In genomic region chr18:54150226-54150625, GRCh38 we compare ENCODE assay signal across 2 cellular contexts.
TF ChIP-seq lines count a peak whose summit lies in the region.

No MANE protein-coding gene starts in this region.

TF ChIP-seq in A549, 52 proteins besides CTCF, POLR2A, EP300 and RAD21 (continued from another document):
- TF ChIP-seq ATOH8 (CRISPR knock-in tag; IDR thresholded peaks at IDR 0.05; ENCODE audit: low read depth) (no peak), MAFK (IDR thresholded peaks at IDR 0.05; ENCODE audit: partially characterized antibody) (no peak), EHMT2 (IDR thresholded peaks at IDR 0.05; ENCODE audit: low read depth) (no peak), HEYL (CRISPR knock-in tag; IDR thresholded peaks at IDR 0.05) (no peak), RNF2 (IDR thresholded peaks at IDR 0.05; ENCODE audit: borderline replicate concordance, low read depth) (no peak), FOSB (CRISPR knock-in tag; IDR thresholded peaks at IDR 0.05) (no peak), TP53 (CRISPR knock-in tag; IDR thresholded peaks at IDR 0.05) (no peak), PHF8 (IDR thresholded peaks at IDR 0.05; ENCODE audit: borderline replicate concordance, low read depth) (no peak), USF2 (IDR thresholded peaks at IDR 0.05) (no peak)
TF ChIP-seq in A549: peak in this region for 0.

TF ChIP-seq in GM23338, 12 proteins besides CTCF, POLR2A, EP300 and RAD21 (continued from another document):
- TF ChIP-seq REST (IDR thresholded peaks at IDR 0.05; ENCODE audit: unreplicated experiment) (no peak), CREB1 (CRISPR knock-in tag; IDR thresholded peaks at IDR 0.05; ENCODE audit: low read depth) (no peak), ZNF114 (CRISPR knock-in tag; IDR thresholded peaks at IDR 0.05) (no peak), ZNF331 (CRISPR knock-in tag; IDR thresholded peaks at IDR 0.05; ENCODE audit: low read depth) (no peak), EZH2 (IDR thresholded peaks at IDR 0.05; ENCODE audit: low read depth, unreplicated experiment) (no peak), JUNB (IDR thresholded peaks at IDR 0.05; ENCODE audit: unreplicated experiment) (no peak), STAT1 (IDR thresholded peaks at IDR 0.05; ENCODE audit: unreplicated experiment) (no peak)
- TF ChIP-seq, protein P1, sequence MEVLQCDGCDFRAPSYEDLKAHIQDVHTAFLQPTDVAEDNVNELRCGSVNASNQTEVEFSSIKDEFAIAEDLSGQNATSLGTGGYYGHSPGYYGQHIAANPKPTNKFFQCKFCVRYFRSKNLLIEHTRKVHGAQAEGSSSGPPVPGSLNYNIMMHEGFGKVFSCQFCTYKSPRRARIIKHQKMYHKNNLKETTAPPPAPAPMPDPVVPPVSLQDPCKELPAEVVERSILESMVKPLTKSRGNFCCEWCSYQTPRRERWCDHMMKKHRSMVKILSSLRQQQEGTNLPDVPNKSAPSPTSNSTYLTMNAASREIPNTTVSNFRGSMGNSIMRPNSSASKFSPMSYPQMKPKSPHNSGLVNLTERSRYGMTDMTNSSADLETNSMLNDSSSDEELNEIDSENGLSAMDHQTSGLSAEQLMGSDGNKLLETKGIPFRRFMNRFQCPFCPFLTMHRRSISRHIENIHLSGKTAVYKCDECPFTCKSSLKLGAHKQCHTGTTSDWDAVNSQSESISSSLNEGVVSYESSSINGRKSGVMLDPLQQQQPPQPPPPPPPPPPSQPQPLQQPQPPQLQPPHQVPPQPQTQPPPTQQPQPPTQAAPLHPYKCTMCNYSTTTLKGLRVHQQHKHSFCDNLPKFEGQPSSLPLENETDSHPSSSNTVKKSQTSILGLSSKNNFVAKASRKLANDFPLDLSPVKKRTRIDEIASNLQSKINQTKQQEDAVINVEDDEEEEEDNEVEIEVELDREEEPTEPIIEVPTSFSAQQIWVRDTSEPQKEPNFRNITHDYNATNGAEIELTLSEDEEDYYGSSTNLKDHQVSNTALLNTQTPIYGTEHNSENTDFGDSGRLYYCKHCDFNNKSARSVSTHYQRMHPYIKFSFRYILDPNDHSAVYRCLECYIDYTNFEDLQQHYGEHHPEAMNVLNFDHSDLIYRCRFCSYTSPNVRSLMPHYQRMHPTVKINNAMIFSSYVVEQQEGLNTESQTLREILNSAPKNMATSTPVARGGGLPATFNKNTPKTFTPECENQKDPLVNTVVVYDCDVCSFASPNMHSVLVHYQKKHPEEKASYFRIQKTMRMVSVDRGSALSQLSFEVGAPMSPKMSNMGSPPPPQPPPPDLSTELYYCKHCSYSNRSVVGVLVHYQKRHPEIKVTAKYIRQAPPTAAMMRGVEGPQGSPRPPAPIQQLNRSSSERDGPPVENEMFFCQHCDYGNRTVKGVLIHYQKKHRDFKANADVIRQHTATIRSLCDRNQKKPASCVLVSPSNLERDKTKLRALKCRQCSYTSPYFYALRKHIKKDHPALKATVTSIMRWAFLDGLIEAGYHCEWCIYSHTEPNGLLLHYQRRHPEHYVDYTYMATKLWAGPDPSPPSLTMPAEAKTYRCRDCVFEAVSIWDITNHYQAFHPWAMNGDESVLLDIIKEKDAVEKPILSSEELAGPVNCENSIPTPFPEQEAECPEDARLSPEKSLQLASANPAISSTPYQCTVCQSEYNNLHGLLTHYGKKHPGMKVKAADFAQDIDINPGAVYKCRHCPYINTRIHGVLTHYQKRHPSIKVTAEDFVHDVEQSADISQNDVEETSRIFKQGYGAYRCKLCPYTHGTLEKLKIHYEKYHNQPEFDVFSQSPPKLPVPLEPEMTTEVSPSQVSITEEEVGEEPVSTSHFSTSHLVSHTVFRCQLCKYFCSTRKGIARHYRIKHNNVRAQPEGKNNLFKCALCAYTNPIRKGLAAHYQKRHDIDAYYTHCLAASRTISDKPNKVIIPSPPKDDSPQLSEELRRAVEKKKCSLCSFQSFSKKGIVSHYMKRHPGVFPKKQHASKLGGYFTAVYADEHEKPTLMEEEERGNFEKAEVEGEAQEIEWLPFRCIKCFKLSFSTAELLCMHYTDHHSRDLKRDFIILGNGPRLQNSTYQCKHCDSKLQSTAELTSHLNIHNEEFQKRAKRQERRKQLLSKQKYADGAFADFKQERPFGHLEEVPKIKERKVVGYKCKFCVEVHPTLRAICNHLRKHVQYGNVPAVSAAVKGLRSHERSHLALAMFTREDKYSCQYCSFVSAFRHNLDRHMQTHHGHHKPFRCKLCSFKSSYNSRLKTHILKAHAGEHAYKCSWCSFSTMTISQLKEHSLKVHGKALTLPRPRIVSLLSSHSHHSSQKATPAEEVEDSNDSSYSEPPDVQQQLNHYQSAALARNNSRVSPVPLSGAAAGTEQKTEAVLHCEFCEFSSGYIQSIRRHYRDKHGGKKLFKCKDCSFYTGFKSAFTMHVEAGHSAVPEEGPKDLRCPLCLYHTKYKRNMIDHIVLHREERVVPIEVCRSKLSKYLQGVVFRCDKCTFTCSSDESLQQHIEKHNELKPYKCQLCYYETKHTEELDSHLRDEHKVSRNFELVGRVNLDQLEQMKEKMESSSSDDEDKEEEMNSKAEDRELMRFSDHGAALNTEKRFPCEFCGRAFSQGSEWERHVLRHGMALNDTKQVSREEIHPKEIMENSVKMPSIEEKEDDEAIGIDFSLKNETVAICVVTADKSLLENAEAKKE (CRISPR knock-in tag; IDR thresholded peaks at IDR 0.05): no peak
- TF ChIP-seq, protein P2, sequence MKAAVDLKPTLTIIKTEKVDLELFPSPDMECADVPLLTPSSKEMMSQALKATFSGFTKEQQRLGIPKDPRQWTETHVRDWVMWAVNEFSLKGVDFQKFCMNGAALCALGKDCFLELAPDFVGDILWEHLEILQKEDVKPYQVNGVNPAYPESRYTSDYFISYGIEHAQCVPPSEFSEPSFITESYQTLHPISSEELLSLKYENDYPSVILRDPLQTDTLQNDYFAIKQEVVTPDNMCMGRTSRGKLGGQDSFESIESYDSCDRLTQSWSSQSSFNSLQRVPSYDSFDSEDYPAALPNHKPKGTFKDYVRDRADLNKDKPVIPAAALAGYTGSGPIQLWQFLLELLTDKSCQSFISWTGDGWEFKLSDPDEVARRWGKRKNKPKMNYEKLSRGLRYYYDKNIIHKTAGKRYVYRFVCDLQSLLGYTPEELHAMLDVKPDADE (IDR thresholded peaks at IDR 0.05): no peak
